14 cellular contexts compared by ENCODE assay signal in genomic region chr22:34702279-34702678, GRCh38.
DNase-seq lines count a peak whose midpoint lies in the region; ATAC-seq and TF ChIP-seq lines count a peak whose summit lies in the region.
"Had no signal": no experiment of that assay in that cellular context is flagged by ENCODE, and none has a peak within 500 bp of the region (broad histone marks: within the 10 kb centered on the region; RNA-seq: fewer than 3 reads in every experiment).

No MANE protein-coding gene starts in this region.

- H3K4me1 ChIP-seq in transverse colon (peaks cover 0 to 8% (median 1%) of the 10 kb centered on the region in 4 donors), OCI-LY7 (ENCODE audit: insufficient read depth, low read length, poor library complexity, severe bottlenecking) (no peaks in the 10 kb centered on the region)

- H3K27ac ChIP-seq in transverse colon, result no peak overlapping the region
- H3K27ac ChIP-seq in OCI-LY7 (ENCODE audit: low read depth, low read length, poor library complexity, severe bottlenecking), result no peak overlapping the region

- no peaks in the 10 kb centered on the region for H3K9me2 ChIP-seq in OCI-LY7 (ENCODE audit: insufficient read depth, low read length)

- TF ChIP-seq POLR2A in transverse colon (IDR thresholded peaks at IDR 0.05), result no peak

- TF ChIP-seq EP300 in transverse colon (IDR thresholded peaks at IDR 0.05; ENCODE audit: low read depth), result no peak

- WGBS in transverse colon (ENCODE audit: low coverage in 1 of 2), 2 donors, result 50 to 60% methylated on average over 1 to 2 of the region's 2 CpGs

- DNase-seq in DMS153 (lab: John Stamatoyannopoulos, UW) (peak; percentile 36), M059J (ENCODE audit: low read depth) (peak; percentile 9), NCI-H69 (lab: John Stamatoyannopoulos, UW) (peak; percentile 61), transverse colon (peak; percentile 8), OCI-LY7 (ENCODE audit: low spot score) (no peak), NAMALWA (ENCODE audit: low spot score) (no peak)
- DNase-seq: C1 segment of cervical spinal cord; Calu3; CD4-positive, alpha-beta T cell; DND-41; GDM1; HCEC 1CT; HFFc6 had no signal

- H3K79me2 ChIP-seq in OCI-LY7 (ENCODE audit: insufficient read depth, low read depth, low read length), result no peaks in the 10 kb centered on the region

- intact Hi-C loops in transverse colon (cut with DNase I; ENCODE audit: low total_unique reads), result no loop called here
- intact Hi-C loops in OCI-LY7 (cut with micrococcal nuclease; ENCODE audit: unreplicated experiment), result no loop called here

- H3K27me3 ChIP-seq in transverse colon, result no peaks in the 10 kb centered on the region

- no peaks in the 10 kb centered on the region for H4K20me1 ChIP-seq in OCI-LY7 (ENCODE audit: insufficient read depth, low read length)

- no peak overlapping the region for H2AFZ ChIP-seq in OCI-LY7 (ENCODE audit: low read length)

- no peak overlapping the region for H3K4me3 ChIP-seq in transverse colon
- H3K4me3 ChIP-seq in OCI-LY7 (ENCODE audit: low read depth, low read length, poor library complexity, severe bottlenecking), result no peak overlapping the region

- no peak for TF ChIP-seq CTCF in transverse colon (IDR thresholded peaks at IDR 0.05)
- TF ChIP-seq CTCF in OCI-LY7 (conservative IDR thresholded peaks at IDR 0.05; ENCODE audit: low read length), result no peak

- CTCF ChIA-PET in OCI-LY7 (lab: Charles Lee; ENCODE audit: unreplicated experiment), result no interaction called here

- H3K36me3 ChIP-seq in transverse colon, result no peaks in the 10 kb centered on the region
- H3K36me3 ChIP-seq in OCI-LY7 (ENCODE audit: insufficient read depth, low read length), result no peaks in the 10 kb centered on the region

- in situ Hi-C loops in transverse colon (cut with MboI; ENCODE audit: low pct_ligation_motif_present in 1 of 4, low pct_unique_long_range_greater_than_20kb in 1 of 4, low sequenced_read_pairs in 3 of 4), result no loop called here

- H3K9me3 ChIP-seq in transverse colon (no peaks in the 10 kb centered on the region), OCI-LY7 (ENCODE audit: low read length) (no peaks in the 10 kb centered on the region)

- ATAC-seq in GM21723 (IDR thresholded peaks at IDR 0.05; ENCODE audit: unreplicated experiment), result no peak

- no TSS peak for BruUV-seq in OCI-LY7 (replicated peaks; lab: Mats Ljungman, UMichigan)

- H3K4me2 ChIP-seq in OCI-LY7 (ENCODE audit: low read length), result no peak overlapping the region

- POLR2A ChIA-PET in OCI-LY7 (lab: Charles Lee), result no interaction called here

Comparison
In these comparisons a context has a peak if more than half of its experiments do, and no peak if none do; other contexts are left out.
1. DNase-seq: peak in DMS153 (single experiment), M059J (single experiment), NCI-H69 (single experiment) and transverse colon (single experiment); none in OCI-LY7 (single experiment) and NAMALWA (single experiment).